Comparison of ENCODE assay signal across 3 cellular contexts in the genomic region with DNA sequence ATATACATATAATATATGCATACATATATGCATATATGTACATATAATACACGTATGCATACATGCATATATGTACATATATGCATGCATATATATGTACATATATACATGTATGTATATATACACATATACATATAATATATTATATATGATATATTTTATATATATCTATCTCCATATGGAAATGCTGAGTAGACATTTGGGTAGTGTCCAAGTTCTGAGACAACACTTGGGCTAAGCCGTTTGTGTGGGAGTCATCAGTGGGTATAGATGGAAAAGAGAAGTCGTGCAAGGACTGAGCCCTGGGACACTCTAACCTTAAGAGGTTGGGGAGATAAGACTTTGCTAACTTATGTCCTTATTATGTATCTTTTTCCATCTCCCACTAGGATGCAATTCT.
TF ChIP-seq lines count a peak whose summit lies in the region.

No MANE protein-coding gene starts in this region.

TF ChIP-seq in SK-N-SH, 30 proteins besides CTCF, POLR2A, EP300 and RAD21 (continued from another document):
- no peak for TF ChIP-seq POLR2AphosphoS5 (IDR thresholded peaks at IDR 0.05; ENCODE audit: low read depth, low read length)
- no peak for TF ChIP-seq RFX5 (IDR thresholded peaks at IDR 0.05; ENCODE audit: low read length)
- TF ChIP-seq FOXM1 (IDR thresholded peaks at IDR 0.05; ENCODE audit: low read depth) = no peak
- TF ChIP-seq, protein P1, sequence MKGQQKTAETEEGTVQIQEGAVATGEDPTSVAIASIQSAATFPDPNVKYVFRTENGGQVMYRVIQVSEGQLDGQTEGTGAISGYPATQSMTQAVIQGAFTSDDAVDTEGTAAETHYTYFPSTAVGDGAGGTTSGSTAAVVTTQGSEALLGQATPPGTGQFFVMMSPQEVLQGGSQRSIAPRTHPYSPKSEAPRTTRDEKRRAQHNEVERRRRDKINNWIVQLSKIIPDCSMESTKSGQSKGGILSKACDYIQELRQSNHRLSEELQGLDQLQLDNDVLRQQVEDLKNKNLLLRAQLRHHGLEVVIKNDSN (IDR thresholded peaks at IDR 0.05; ENCODE audit: borderline replicate concordance, low read depth) = no peak
- no peak for TF ChIP-seq GABPA (IDR thresholded peaks at IDR 0.05; ENCODE audit: low read depth)
- no peak for TF ChIP-seq TAF1 (IDR thresholded peaks at IDR 0.05; ENCODE audit: borderline replicate concordance, low read depth, low read length)
- TF ChIP-seq TCF12 (IDR thresholded peaks at IDR 0.05) = no peak
- no peak for TF ChIP-seq JUND (IDR thresholded peaks at IDR 0.05)
- TF ChIP-seq ELF1 (IDR thresholded peaks at IDR 0.05) = no peak
- TF ChIP-seq, protein P2, sequence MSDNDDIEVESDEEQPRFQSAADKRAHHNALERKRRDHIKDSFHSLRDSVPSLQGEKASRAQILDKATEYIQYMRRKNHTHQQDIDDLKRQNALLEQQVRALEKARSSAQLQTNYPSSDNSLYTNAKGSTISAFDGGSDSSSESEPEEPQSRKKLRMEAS (IDR thresholded peaks at IDR 0.05; ENCODE audit: low read depth) = no peak

TF ChIP-seq in SK-N-SH treated with all-trans-retinoic acid at 6 μM for 48 hours, 23 proteins besides CTCF, POLR2A, EP300 and RAD21 (continued from another document):
- TF ChIP-seq, protein P3, sequence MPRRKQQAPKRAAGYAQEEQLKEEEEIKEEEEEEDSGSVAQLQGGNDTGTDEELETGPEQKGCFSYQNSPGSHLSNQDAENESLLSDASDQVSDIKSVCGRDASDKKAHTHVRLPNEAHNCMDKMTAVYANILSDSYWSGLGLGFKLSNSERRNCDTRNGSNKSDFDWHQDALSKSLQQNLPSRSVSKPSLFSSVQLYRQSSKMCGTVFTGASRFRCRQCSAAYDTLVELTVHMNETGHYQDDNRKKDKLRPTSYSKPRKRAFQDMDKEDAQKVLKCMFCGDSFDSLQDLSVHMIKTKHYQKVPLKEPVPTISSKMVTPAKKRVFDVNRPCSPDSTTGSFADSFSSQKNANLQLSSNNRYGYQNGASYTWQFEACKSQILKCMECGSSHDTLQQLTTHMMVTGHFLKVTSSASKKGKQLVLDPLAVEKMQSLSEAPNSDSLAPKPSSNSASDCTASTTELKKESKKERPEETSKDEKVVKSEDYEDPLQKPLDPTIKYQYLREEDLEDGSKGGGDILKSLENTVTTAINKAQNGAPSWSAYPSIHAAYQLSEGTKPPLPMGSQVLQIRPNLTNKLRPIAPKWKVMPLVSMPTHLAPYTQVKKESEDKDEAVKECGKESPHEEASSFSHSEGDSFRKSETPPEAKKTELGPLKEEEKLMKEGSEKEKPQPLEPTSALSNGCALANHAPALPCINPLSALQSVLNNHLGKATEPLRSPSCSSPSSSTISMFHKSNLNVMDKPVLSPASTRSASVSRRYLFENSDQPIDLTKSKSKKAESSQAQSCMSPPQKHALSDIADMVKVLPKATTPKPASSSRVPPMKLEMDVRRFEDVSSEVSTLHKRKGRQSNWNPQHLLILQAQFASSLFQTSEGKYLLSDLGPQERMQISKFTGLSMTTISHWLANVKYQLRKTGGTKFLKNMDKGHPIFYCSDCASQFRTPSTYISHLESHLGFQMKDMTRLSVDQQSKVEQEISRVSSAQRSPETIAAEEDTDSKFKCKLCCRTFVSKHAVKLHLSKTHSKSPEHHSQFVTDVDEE (CRISPR knock-in tag; IDR thresholded peaks at IDR 0.05) = no peak
- TF ChIP-seq, protein P4, sequence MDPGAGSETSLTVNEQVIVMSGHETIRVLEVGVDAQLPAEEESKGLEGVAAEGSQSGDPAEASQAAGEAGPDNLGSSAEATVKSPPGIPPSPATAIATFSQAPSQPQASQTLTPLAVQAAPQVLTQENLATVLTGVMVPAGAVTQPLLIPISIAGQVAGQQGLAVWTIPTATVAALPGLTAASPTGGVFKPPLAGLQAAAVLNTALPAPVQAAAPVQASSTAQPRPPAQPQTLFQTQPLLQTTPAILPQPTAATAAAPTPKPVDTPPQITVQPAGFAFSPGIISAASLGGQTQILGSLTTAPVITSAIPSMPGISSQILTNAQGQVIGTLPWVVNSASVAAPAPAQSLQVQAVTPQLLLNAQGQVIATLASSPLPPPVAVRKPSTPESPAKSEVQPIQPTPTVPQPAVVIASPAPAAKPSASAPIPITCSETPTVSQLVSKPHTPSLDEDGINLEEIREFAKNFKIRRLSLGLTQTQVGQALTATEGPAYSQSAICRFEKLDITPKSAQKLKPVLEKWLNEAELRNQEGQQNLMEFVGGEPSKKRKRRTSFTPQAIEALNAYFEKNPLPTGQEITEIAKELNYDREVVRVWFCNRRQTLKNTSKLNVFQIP (CRISPR knock-in tag; IDR thresholded peaks at IDR 0.05; ENCODE audit: borderline replicate concordance, low read depth) = no peak

TF ChIP-seq in K562, 482 proteins besides CTCF, POLR2A, EP300 and RAD21 (continued from another document and continues in another):
- peak; percentile 54; the same call in 1 of the 2 replicates for TF ChIP-seq ZNF316 (IDR thresholded peaks at IDR 0.05)
- TF ChIP-seq ZNF121 (CRISPR knock-in tag; conservative IDR thresholded peaks at IDR 0.05) = no peak
- TF ChIP-seq, protein P5, sequence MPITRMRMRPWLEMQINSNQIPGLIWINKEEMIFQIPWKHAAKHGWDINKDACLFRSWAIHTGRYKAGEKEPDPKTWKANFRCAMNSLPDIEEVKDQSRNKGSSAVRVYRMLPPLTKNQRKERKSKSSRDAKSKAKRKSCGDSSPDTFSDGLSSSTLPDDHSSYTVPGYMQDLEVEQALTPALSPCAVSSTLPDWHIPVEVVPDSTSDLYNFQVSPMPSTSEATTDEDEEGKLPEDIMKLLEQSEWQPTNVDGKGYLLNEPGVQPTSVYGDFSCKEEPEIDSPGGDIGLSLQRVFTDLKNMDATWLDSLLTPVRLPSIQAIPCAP (CRISPR knock-in tag; IDR thresholded peaks at IDR 0.05; ENCODE audit: borderline replicate concordance) = no peak
- TF ChIP-seq SMARCE1 (IDR thresholded peaks at IDR 0.05) = no peak
- TF ChIP-seq, protein P6, sequence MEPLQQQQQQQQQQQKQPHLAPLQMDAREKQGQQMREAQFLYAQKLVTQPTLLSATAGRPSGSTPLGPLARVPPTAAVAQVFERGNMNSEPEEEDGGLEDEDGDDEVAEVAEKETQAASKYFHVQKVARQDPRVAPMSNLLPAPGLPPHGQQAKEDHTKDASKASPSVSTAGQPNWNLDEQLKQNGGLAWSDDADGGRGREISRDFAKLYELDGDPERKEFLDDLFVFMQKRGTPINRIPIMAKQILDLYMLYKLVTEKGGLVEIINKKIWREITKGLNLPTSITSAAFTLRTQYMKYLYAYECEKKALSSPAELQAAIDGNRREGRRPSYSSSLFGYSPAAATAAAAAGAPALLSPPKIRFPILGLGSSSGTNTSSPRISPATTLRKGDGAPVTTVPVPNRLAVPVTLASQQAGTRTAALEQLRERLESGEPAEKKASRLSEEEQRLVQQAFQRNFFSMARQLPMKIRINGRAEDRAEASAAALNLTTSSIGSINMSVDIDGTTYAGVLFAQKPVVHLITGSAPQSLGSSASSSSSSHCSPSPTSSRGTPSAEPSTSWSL (CRISPR knock-in tag; IDR thresholded peaks at IDR 0.05; ENCODE audit: borderline replicate concordance) = no peak
- no peak for TF ChIP-seq ZC3H11A (IDR thresholded peaks at IDR 0.05; ENCODE audit: low read depth, low read length)
- TF ChIP-seq KAT2B (IDR thresholded peaks at IDR 0.05; ENCODE audit: low read depth, low read length) = no peak
- no peak for TF ChIP-seq CSDE1 (IDR thresholded peaks at IDR 0.05)
- no peak for TF ChIP-seq SMC3 (conservative IDR thresholded peaks at IDR 0.05; ENCODE audit: insufficient read depth, low read depth, low read length)
- no peak for TF ChIP-seq FOXK1 (CRISPR knock-in tag; IDR thresholded peaks at IDR 0.05; ENCODE audit: borderline replicate concordance)
- no peak for TF ChIP-seq GATAD2A (IDR thresholded peaks at IDR 0.05)
- TF ChIP-seq MAFF (IDR thresholded peaks at IDR 0.05; ENCODE audit: low read length) = peak; percentile 33; the same call in 1 of the 2 replicates
- TF ChIP-seq, protein P7, sequence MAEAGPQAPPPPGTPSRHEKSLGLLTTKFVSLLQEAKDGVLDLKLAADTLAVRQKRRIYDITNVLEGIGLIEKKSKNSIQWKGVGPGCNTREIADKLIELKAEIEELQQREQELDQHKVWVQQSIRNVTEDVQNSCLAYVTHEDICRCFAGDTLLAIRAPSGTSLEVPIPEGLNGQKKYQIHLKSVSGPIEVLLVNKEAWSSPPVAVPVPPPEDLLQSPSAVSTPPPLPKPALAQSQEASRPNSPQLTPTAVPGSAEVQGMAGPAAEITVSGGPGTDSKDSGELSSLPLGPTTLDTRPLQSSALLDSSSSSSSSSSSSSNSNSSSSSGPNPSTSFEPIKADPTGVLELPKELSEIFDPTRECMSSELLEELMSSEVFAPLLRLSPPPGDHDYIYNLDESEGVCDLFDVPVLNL (CRISPR knock-in tag; IDR thresholded peaks at IDR 0.05; ENCODE audit: low read depth) = no peak
- TF ChIP-seq NCOR1 (IDR thresholded peaks at IDR 0.05) = no peak
- TF ChIP-seq, protein P8, sequence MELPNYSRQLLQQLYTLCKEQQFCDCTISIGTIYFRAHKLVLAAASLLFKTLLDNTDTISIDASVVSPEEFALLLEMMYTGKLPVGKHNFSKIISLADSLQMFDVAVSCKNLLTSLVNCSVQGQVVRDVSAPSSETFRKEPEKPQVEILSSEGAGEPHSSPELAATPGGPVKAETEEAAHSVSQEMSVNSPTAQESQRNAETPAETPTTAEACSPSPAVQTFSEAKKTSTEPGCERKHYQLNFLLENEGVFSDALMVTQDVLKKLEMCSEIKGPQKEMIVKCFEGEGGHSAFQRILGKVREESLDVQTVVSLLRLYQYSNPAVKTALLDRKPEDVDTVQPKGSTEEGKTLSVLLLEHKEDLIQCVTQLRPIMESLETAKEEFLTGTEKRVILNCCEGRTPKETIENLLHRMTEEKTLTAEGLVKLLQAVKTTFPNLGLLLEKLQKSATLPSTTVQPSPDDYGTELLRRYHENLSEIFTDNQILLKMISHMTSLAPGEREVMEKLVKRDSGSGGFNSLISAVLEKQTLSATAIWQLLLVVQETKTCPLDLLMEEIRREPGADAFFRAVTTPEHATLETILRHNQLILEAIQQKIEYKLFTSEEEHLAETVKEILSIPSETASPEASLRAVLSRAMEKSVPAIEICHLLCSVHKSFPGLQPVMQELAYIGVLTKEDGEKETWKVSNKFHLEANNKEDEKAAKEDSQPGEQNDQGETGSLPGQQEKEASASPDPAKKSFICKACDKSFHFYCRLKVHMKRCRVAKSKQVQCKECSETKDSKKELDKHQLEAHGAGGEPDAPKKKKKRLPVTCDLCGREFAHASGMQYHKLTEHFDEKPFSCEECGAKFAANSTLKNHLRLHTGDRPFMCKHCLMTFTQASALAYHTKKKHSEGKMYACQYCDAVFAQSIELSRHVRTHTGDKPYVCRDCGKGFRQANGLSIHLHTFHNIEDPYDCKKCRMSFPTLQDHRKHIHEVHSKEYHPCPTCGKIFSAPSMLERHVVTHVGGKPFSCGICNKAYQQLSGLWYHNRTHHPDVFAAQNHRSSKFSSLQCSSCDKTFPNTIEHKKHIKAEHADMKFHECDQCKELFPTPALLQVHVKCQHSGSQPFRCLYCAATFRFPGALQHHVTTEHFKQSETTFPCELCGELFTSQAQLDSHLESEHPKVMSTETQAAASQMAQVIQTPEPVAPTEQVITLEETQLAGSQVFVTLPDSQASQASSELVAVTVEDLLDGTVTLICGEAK (IDR thresholded peaks at IDR 0.05) = no peak
- TF ChIP-seq, protein P8 (CRISPR knock-in tag; IDR thresholded peaks at IDR 0.05) = no peak
- no peak for TF ChIP-seq ZNF76 (CRISPR knock-in tag; IDR thresholded peaks at IDR 0.05; ENCODE audit: borderline replicate concordance)
- no peak for TF ChIP-seq RBM14 (IDR thresholded peaks at IDR 0.05; ENCODE audit: borderline replicate concordance, insufficient read depth, low read depth, low read length)
- no peak for TF ChIP-seq TAF1 (IDR thresholded peaks at IDR 0.05; ENCODE audit: control insufficient read depth, extremely low read depth, insufficient read depth, low read length, severe bottlenecking)
- no peak for TF ChIP-seq ARNT (IDR thresholded peaks at IDR 0.05)
- TF ChIP-seq ZNF184 (CRISPR knock-in tag; IDR thresholded peaks at IDR 0.05) = no peak
- TF ChIP-seq, protein P9, sequence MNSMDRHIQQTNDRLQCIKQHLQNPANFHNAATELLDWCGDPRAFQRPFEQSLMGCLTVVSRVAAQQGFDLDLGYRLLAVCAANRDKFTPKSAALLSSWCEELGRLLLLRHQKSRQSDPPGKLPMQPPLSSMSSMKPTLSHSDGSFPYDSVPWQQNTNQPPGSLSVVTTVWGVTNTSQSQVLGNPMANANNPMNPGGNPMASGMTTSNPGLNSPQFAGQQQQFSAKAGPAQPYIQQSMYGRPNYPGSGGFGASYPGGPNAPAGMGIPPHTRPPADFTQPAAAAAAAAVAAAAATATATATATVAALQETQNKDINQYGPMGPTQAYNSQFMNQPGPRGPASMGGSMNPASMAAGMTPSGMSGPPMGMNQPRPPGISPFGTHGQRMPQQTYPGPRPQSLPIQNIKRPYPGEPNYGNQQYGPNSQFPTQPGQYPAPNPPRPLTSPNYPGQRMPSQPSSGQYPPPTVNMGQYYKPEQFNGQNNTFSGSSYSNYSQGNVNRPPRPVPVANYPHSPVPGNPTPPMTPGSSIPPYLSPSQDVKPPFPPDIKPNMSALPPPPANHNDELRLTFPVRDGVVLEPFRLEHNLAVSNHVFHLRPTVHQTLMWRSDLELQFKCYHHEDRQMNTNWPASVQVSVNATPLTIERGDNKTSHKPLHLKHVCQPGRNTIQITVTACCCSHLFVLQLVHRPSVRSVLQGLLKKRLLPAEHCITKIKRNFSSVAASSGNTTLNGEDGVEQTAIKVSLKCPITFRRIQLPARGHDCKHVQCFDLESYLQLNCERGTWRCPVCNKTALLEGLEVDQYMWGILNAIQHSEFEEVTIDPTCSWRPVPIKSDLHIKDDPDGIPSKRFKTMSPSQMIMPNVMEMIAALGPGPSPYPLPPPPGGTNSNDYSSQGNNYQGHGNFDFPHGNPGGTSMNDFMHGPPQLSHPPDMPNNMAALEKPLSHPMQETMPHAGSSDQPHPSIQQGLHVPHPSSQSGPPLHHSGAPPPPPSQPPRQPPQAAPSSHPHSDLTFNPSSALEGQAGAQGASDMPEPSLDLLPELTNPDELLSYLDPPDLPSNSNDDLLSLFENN (IDR thresholded peaks at IDR 0.05; ENCODE audit: low read depth in 2 of 2, low read length in 2 of 2) = no peak
- TF ChIP-seq NRF1 (conservative IDR thresholded peaks at IDR 0.05 in 1 of 2, IDR thresholded peaks at IDR 0.05 in 1 of 2) = no peak
- peak; percentile 46 for TF ChIP-seq C11orf30 (IDR thresholded peaks at IDR 0.05; ENCODE audit: low read depth)
